ENCODE assay signal across 20 cellular contexts in the genomic region with DNA sequence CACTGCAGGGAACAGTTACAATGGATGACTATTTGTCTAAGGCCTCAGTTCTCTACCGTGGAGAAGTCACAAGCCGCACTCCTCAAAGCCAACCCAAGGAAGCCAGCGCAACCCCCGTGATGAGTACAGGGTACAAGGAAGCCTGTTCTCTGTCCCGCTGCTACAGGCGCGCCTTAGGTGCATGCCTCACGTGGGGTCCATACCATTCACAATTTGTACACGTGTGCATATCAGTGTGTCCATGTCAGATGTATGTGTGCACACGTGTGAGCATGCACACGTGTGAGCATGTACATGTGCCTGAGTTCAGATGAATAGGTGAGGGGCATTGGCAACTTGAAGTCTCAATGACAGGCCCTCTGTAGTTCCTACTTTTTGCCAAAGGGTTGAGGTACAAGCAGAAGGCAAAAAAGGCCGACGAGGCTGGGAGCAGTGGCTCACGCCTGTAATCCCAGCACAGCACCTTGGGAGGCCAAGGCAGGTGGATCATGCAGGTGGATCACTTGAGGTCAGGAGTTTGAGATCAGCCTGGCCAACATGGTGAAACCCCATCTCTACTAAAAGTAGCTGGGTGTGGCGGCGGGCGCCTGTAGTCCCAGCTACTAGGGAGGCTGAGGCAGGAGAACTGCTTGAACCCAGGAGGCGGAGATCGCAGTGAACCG.
DNase-seq lines count a peak whose midpoint lies in the region; ATAC-seq, FAIRE-seq and TF ChIP-seq lines count a peak whose summit lies in the region.
"Had no signal": no experiment of that assay in that cellular context is flagged by ENCODE, and none has a peak within 500 bp of the region (broad histone marks: within the 10 kb centered on the region; RNA-seq: fewer than 3 reads in every experiment).

No MANE protein-coding gene starts in this region.

- peak; percentile 89 for FAIRE-seq in urothelium cell line (lab: Jason Lieb, UNC)
- FAIRE-seq: GM12878 had no signal

- H3K4me3 Mint-ChIP-seq in MCF 10A (ENCODE audit: unreplicated experiment) (no peak overlapping the region), chondrocyte (ENCODE audit: unreplicated experiment) (no peak overlapping the region)
- H3K4me3 Mint-ChIP-seq: CD14-positive monocyte had no signal

- H3K36me3 Mint-ChIP-seq in MCF 10A (ENCODE audit: insufficient read depth, unreplicated experiment) (peaks cover 44% of the 10 kb centered on the region), chondrocyte (ENCODE audit: low read depth) (peaks cover 3% of the 10 kb centered on the region)

- H3K27me3 ChIP-seq in breast epithelium (no peaks in the 10 kb centered on the region), neuronal stem cell (ENCODE audit: control insufficient read depth in 3 of 3, insufficient read depth in 3 of 3, low read depth in 1 of 3, low read length in 3 of 3) (no peaks in the 10 kb centered on the region)

- no peak overlapping the region for H4K91ac ChIP-seq in neuronal stem cell (ENCODE audit: low read depth, low read length, poor library complexity)

- H2AK5ac ChIP-seq in neuronal stem cell (ENCODE audit: low read depth, low read length): no peak overlapping the region

- no peak for TF ChIP-seq CTCF in MCF 10A (IDR thresholded peaks at IDR 0.05; ENCODE audit: unreplicated experiment)
- TF ChIP-seq CTCF in breast epithelium (IDR thresholded peaks at IDR 0.05): no peak
- TF ChIP-seq CTCF in chondrocyte (IDR thresholded peaks at IDR 0.05): no peak

- H3K27me3 Mint-ChIP-seq in MCF 10A (ENCODE audit: insufficient read depth, unreplicated experiment): no peaks in the 10 kb centered on the region
- no peaks in the 10 kb centered on the region for H3K27me3 Mint-ChIP-seq in chondrocyte (ENCODE audit: low read depth)

- intact Hi-C loops in MCF 10A (cut with micrococcal nuclease) (no loop called here), breast epithelium (cut with DNase I; ENCODE audit: low total_unique reads) (no loop called here), left colon (cut with DNase I, micrococcal nuclease) (no loop called here)

- no peaks in the 10 kb centered on the region for H3K9me3 ChIP-seq in breast epithelium
- H3K9me3 ChIP-seq in neuronal stem cell (replicated peaks in 1 of 2; ENCODE audit: control insufficient read depth in 2 of 2, insufficient read depth in 1 of 2, low read depth in 1 of 2, low read length in 2 of 2): no peaks in the 10 kb centered on the region

- ATAC-seq in GM21825 (IDR thresholded peaks at IDR 0.05; ENCODE audit: unreplicated experiment): no peak
- ATAC-seq in left colon: no peak
- ATAC-seq: GM12878 had no signal

- H3K4me1 Mint-ChIP-seq in MCF 10A (ENCODE audit: insufficient read depth, unreplicated experiment): peaks cover 45% of the 10 kb centered on the region
- H3K4me1 Mint-ChIP-seq in chondrocyte (ENCODE audit: low read depth): peaks cover 61% of the 10 kb centered on the region

- no peak overlapping the region for H3K18ac ChIP-seq in neuronal stem cell (ENCODE audit: low read length)

- H3K4me3 ChIP-seq in breast epithelium (no peak overlapping the region), neuronal stem cell (ENCODE audit: low read length in 2 of 2) (no peak overlapping the region)
- H3K4me3 ChIP-seq: GM12878 had no signal

- WGBS in neuronal stem cell (ENCODE audit: extremely low coverage in 2 of 2, insufficient read length in 2 of 2, insufficient replicate concordance in 1 of 2), 2 donors: no CpG with 5 or more reads among the region's 20 CpGs

- H3K4me2 ChIP-seq in neuronal stem cell (ENCODE audit: insufficient read depth, low read length, poor library complexity, severe bottlenecking): no peak overlapping the region

- no peak overlapping the region for H2AFZ ChIP-seq in neuronal stem cell (ENCODE audit: low read length)

- no peaks in the 10 kb centered on the region for H3K9me3 Mint-ChIP-seq in MCF 10A (ENCODE audit: unreplicated experiment)
- no peaks in the 10 kb centered on the region for H3K9me3 Mint-ChIP-seq in chondrocyte (ENCODE audit: low read depth)
- H3K9me3 Mint-ChIP-seq: CD14-positive monocyte had no signal

- no peak overlapping the region for H2BK15ac ChIP-seq in neuronal stem cell (ENCODE audit: low read length)

- H3K14ac ChIP-seq in neuronal stem cell (ENCODE audit: low read length): peak overlapping the region; percentile 78

- H2BK12ac ChIP-seq in neuronal stem cell (ENCODE audit: low read length): peak overlapping the region; percentile 80

- peaks cover 16% of the 10 kb centered on the region for H3K79me1 ChIP-seq in neuronal stem cell (ENCODE audit: low read depth, low read length)

- no peak overlapping the region for H3K23ac ChIP-seq in neuronal stem cell (ENCODE audit: low read depth, low read length, poor library complexity)

- H3K36me3 ChIP-seq in breast epithelium (no peaks in the 10 kb centered on the region), neuronal stem cell (replicated peaks in 1 of 2; ENCODE audit: control insufficient read depth in 2 of 2, insufficient read depth in 2 of 2, low read length in 2 of 2) (peaks cover 15 to 56% of the 10 kb centered on the region in 2 donors)

- H4K8ac ChIP-seq in neuronal stem cell (ENCODE audit: low read depth, low read length): no peak overlapping the region

- no peak overlapping the region for H3K4ac ChIP-seq in neuronal stem cell (ENCODE audit: low read length)

- CTCF ChIA-PET in MCF 10A (lab: Yijun Ruan, JAX): interaction anchor here (2.4 kb wide), 1 partner anchor 36 kb away, joined by 12 read pairs; no protein-coding TSS in a partner anchor

- no peak overlapping the region for H2BK5ac ChIP-seq in neuronal stem cell (ENCODE audit: low read length)

- H2BK120ac ChIP-seq in neuronal stem cell (ENCODE audit: low read depth, low read length): no peak overlapping the region

- H3K27ac Mint-ChIP-seq in MCF 10A (ENCODE audit: low read depth, unreplicated experiment) (peak overlapping the region; percentile 27), chondrocyte (ENCODE audit: unreplicated experiment) (no peak overlapping the region)

- H3K27ac ChIP-seq in breast epithelium (no peak overlapping the region), neuronal stem cell (replicated peaks; ENCODE audit: low read length) (no peak overlapping the region)

- TF ChIP-seq POLR2A in breast epithelium (IDR thresholded peaks at IDR 0.05): no peak

- no TSS peak for BruUV-seq in MCF 10A (replicated peaks; lab: Mats Ljungman, UMichigan)

- H3K4me1 ChIP-seq in breast epithelium (no peaks in the 10 kb centered on the region), neuronal stem cell (ENCODE audit: control insufficient read depth in 2 of 2, insufficient read depth in 1 of 2, low read depth in 1 of 2, low read length in 2 of 2) (peaks cover 11 to 29% of the 10 kb centered on the region in 2 donors)

- POLR2A ChIA-PET in MCF 10A (lab: Yijun Ruan, JAX): interaction anchor here (1.3 to 1.7 kb wide), 3 partner anchors 9 to 23 kb away, joined by 3 to 8 read pairs (median 6); no protein-coding TSS in a partner anchor

- DNase-seq in MCF 10A (ENCODE audit: unreplicated experiment): no peak
- no peak for DNase-seq in breast epithelium (ENCODE audit: low spot score in 2 of 2)
- DNase-seq in chondrocyte (ENCODE audit: low spot score): peak; percentile 43
- DNase-seq in neuronal stem cell (ENCODE audit: low spot score): no peak
- no peak for DNase-seq in urothelium cell line (ENCODE audit: low spot score)
- DNase-seq in NCI-H187 treated with DMSO at 0.1 percent for 48 hours (lab: John Stamatoyannopoulos, UW): no peak
- DNase-seq in left colon: no peak
- DNase-seq: 8988T, DMS153, GF-D8, KG1, MV-4-11, NCI-H1694 treated with DMSO at 0.1 percent for 48 hours, NCI-H2227 treated with DMSO at 0.1 percent for 48 hours, NCI-H510A treated with DMSO at 0.1 percent for 48 hours, NCI-H774, SIG-M5 had no signal

- H3K9ac ChIP-seq in neuronal stem cell (ENCODE audit: low read depth, low read length, poor library complexity): peak overlapping the region; percentile 24
